8 cellular contexts compared by ENCODE assay signal in genomic region chr19:11155373-11156120, GRCh38. TPM values are rescaled to one million over a fixed set of nuclear protein-coding genes. Genes with fewer than 3 reads are reported as not detected.
DNase-seq lines count a peak whose midpoint lies in the region; ATAC-seq and TF ChIP-seq lines count a peak whose summit lies in the region.

TSS of gene SPC24 (minus strand) at chr19:11155782. CDS start at chr19:11155776, 6 bp downstream.

- H3K27me3 ChIP-seq in Panc1 (ENCODE audit: control insufficient read depth, insufficient read depth, low read length) (no peaks in the 10 kb centered on the region), muscle layer of colon (ENCODE audit: control insufficient read depth in 1 of 2, insufficient read depth in 2 of 2, low read length in 2 of 2) (no peaks in the 10 kb centered on the region)

- H3K4me1 ChIP-seq in Panc1 (ENCODE audit: control insufficient read depth, insufficient read depth, low read length), result peaks cover 14% of the 10 kb centered on the region
- H3K4me1 ChIP-seq in muscle layer of colon (ENCODE audit: insufficient read depth, low read length), result peaks cover 51% of the 10 kb centered on the region

- peak within 1 kb of the TSS; percentile 83 for H3K4me3 Mint-ChIP-seq in activated T-cell treated with anti-CD3 and anti-CD28 coated beads, Interleukin-2, amount 50 U/mL, for 4 hours

- H3K4me1 Mint-ChIP-seq in activated T-cell treated with anti-CD3 and anti-CD28 coated beads, Interleukin-2, amount 50 U/mL, for 4 hours (ENCODE audit: low read depth), result peaks cover 10% of the 10 kb centered on the region

- POLR2A ChIA-PET in Panc1 (lab: Charles Lee), result no interaction called here

- H3K4me3 ChIP-seq in Panc1 (ENCODE audit: low read depth in 2 of 2, low read length in 2 of 2) (peak within 1 kb of the TSS; percentile 83 to 86), muscle layer of colon (ENCODE audit: low read depth in 1 of 2, low read length in 2 of 2) (peak within 1 kb of the TSS; percentile 39 to 62)

- H3K36me3 ChIP-seq in Panc1 (ENCODE audit: control insufficient read depth, insufficient read depth, low read length), result no peaks in the 10 kb centered on the region
- no peaks in the 10 kb centered on the region for H3K36me3 ChIP-seq in muscle layer of colon (ENCODE audit: insufficient read depth, low read length)

- in situ Hi-C loops in Panc1 (cut with HindIII; ENCODE audit: low pct_unique_long_range_greater_than_20kb, low sequenced_read_pairs), result no loop called here

- ATAC-seq in GM21723 (IDR thresholded peaks at IDR 0.05; ENCODE audit: unreplicated experiment) (peak; percentile 96), Panc1 (peak; percentile 99), esophagus mucosa (peak; percentile 96)
- ATAC-seq in activated T-cell treated with anti-CD3 and anti-CD28 coated beads, Interleukin-2, amount 50 U/mL, for 4 hours, result peak; percentile 99

- peak within 1 kb of the TSS; percentile 94 for H3K27ac ChIP-seq in Panc1 (ENCODE audit: low read length)
- H3K27ac ChIP-seq in muscle layer of colon (ENCODE audit: low read depth, low read length), result peak within 1 kb of the TSS; percentile 35

- H3K9me3 ChIP-seq in Panc1 (ENCODE audit: control insufficient read depth, insufficient read depth, low read depth, low read length) (no peaks in the 10 kb centered on the region), muscle layer of colon (ENCODE audit: low read length) (no peaks in the 10 kb centered on the region)

- H3K9ac ChIP-seq in muscle layer of colon (ENCODE audit: low read length), result no peak within 1 kb of the TSS

- H3K27me3 Mint-ChIP-seq in activated T-cell treated with anti-CD3 and anti-CD28 coated beads, Interleukin-2, amount 50 U/mL, for 4 hours (ENCODE audit: low read depth), result no peaks in the 10 kb centered on the region

- DNase-seq in DMS53 (lab: John Stamatoyannopoulos, UW), result peak; percentile 98
- DNase-seq in KG1 (lab: John Stamatoyannopoulos, UW), result peak; percentile 93
- peak; percentile 89 for DNase-seq in Panc1 (ENCODE audit: low read depth, low spot score)
- peak; percentile 80 for DNase-seq in activated T-cell treated with anti-CD3 and anti-CD28 coated beads, Interleukin-2, amount 50 U/mL, for 4 hours
- peak; percentile 79 for DNase-seq in stimulated activated CD8-positive, alpha-beta memory T cell treated with anti-CD3 and anti-CD28 coated beads, Interleukin-7, amount 100 ng/mL, for 24 hours (ENCODE audit: low read depth)

- CTCF ChIA-PET in Panc1 (lab: Charles Lee), result interaction anchor here (0.5 kb wide), 1 partner anchor 14 kb away, joined by 3 read pairs; no protein-coding TSS in a partner anchor

- H3K36me3 Mint-ChIP-seq in activated T-cell treated with anti-CD3 and anti-CD28 coated beads, Interleukin-2, amount 50 U/mL, for 4 hours (ENCODE audit: insufficient read depth), result no peaks in the 10 kb centered on the region

- intact Hi-C loops in Panc1 (cut with micrococcal nuclease; ENCODE audit: unreplicated experiment), result no loop called here

- no peaks in the 10 kb centered on the region for H3K9me3 Mint-ChIP-seq in activated T-cell treated with anti-CD3 and anti-CD28 coated beads, Interleukin-2, amount 50 U/mL, for 4 hours

- BruUV-seq in Panc1 (replicated peaks; lab: Mats Ljungman, UMichigan), result no TSS peak

- no peak for TF ChIP-seq CTCF in Panc1 (IDR thresholded peaks at IDR 0.05)

RNA-seq across cellular contexts. Expression of gene SPC24, which starts in this region (rescaled TPM):
- 50.6 TPM for total RNA-seq in Panc1 (2021; ENCODE audit: unreplicated experiment)
- polyA plus RNA-seq in Panc1 (2012; ENCODE audit: insufficient read length), result 26.9 TPM
- total RNA-seq in activated T-cell treated with anti-CD3 and anti-CD28 coated beads, Interleukin-2, amount 50 U/mL, for 4 hours, result 10 to 100 TPM in 1 of 3 donors, 1 to 10 TPM in 2; 7.0 to 12.8 (median 7.6) TPM
- total RNA-seq in esophagus mucosa, result 17.1 TPM

Comparison
In these comparisons a context has a peak if more than half of its experiments do, and no peak if none do; other contexts are left out.
1. Peak in every context shown above with its lines: DNase-seq, ATAC-seq, H3K4me3 ChIP-seq and H3K27ac ChIP-seq.